Comparison of ENCODE assay signal across 8 cellular contexts in genomic region chr17:50866261-50866949, GRCh38.
DNase-seq lines count a peak whose midpoint lies in the region; ATAC-seq lines count a peak whose summit lies in the region.

Gene TOB1 (minus strand): TSS chr17:50866354. CDS start chr17:50864017, 2,337 bp downstream.

- H3K27ac ChIP-seq in BLaER1 (peak within 1 kb of the TSS; percentile 97), cingulate gyrus (ENCODE audit: low read depth, low read length) (peak within 1 kb of the TSS; percentile 100)

- H4K20me1 ChIP-seq in BLaER1 = peaks cover 38% of the 10 kb centered on the region

- H3K4me1 ChIP-seq in BLaER1 = peaks cover 56% of the 10 kb centered on the region

- peak within 1 kb of the TSS; percentile 97 for H3K9ac ChIP-seq in BLaER1

- ATAC-seq in GM19324 (IDR thresholded peaks at IDR 0.05; ENCODE audit: low FRiP score, unreplicated experiment) = peak; percentile 76
- ATAC-seq in HG03460 (IDR thresholded peaks at IDR 0.05; ENCODE audit: unreplicated experiment) = peak; percentile 68

- H3K27me3 ChIP-seq in BLaER1 = no peaks in the 10 kb centered on the region

- H3K4me3 ChIP-seq in BLaER1 = peak within 1 kb of the TSS; percentile 99

- no peaks in the 10 kb centered on the region for H3K9me3 ChIP-seq in BLaER1

- DNase-seq in NCI-H526 (lab: John Stamatoyannopoulos, UW) (peak; percentile 98 to 99), left kidney (ENCODE audit: low read depth, low spot score) (peak; percentile 99)
- DNase-seq in activated CD4-positive, alpha-beta T cell treated with anti-CD3 and anti-CD28 coated beads for 48 hours = peak; percentile 97
- DNase-seq in stimulated activated CD4-positive, alpha-beta T cell treated with anti-CD3 and anti-CD28 coated beads, Interleukin-1b, Interleukin-23, amount 100 ng/mL, for 48 hours = peak; percentile 95

- peaks cover 18% of the 10 kb centered on the region for H3K36me3 ChIP-seq in BLaER1

- H3K4me2 ChIP-seq in BLaER1 = peak within 1 kb of the TSS; percentile 83

Comparison
In these comparisons a context has a peak if more than half of its experiments do, and no peak if none do; other contexts are left out.
1. Peak in every context shown above with its lines: DNase-seq, ATAC-seq, H3K4me3 ChIP-seq and H3K27ac ChIP-seq.